ENCODE assay signal across 18 cellular contexts in genomic region chr7:107860981-107861652, GRCh38. TPM values are rescaled to one million over a fixed set of nuclear protein-coding genes. Genes with fewer than 3 reads are reported as not detected.
DNase-seq lines count a peak whose midpoint lies in the region; ATAC-seq and TF ChIP-seq lines count a peak whose summit lies in the region.
"Had no signal": no experiment of that assay in that cellular context is flagged by ENCODE, and none has a peak within 500 bp of the region (broad histone marks: within the 10 kb centered on the region; RNA-seq: fewer than 3 reads in every experiment).

No MANE protein-coding gene starts in this region.

- no peak for TF ChIP-seq CTCF in astrocyte of the spinal cord (IDR thresholded peaks at IDR 0.05; ENCODE audit: low read depth, low read length)

- no peak overlapping the region for H3K4me3 Mint-ChIP-seq in stimulated activated effector memory CD8-positive, alpha-beta T cell treated with anti-CD3 and anti-CD28 coated beads, Interleukin-12 subunit alpha, Interleukin-12 subunit beta, amount 100 ng/mL, for 72 hours
- H3K4me3 Mint-ChIP-seq in immature natural killer cell: no peak overlapping the region
- no peak overlapping the region for H3K4me3 Mint-ChIP-seq in stimulated activated memory B cell treated with anti-CD40 and anti-IgM and Interleukin-4, amounts not matched to agents 10 μg/mL and 1 μg/mL and 100 μg/mL, for 72 hours
- H3K4me3 Mint-ChIP-seq: T-helper 1 cell treated with Interleukin-12 subunit alpha and Interleukin-12 subunit beta and Interleukin-4 antibody, amounts not matched to agents 30 μg/mL and 1 μg/mL, for 36 hours had no signal

- in situ Hi-C loops in astrocyte of the spinal cord (cut with HindIII; ENCODE audit: low sequenced_read_pairs): no loop called here

- no peak overlapping the region for H3K4me3 ChIP-seq in astrocyte of the spinal cord (ENCODE audit: low read depth, low read length)
- H3K4me3 ChIP-seq: smooth muscle cell had no signal

- H3K9me3 Mint-ChIP-seq in stimulated activated effector memory CD8-positive, alpha-beta T cell treated with anti-CD3 and anti-CD28 coated beads, Interleukin-12 subunit alpha, Interleukin-12 subunit beta, amount 100 ng/mL, for 72 hours: no peaks in the 10 kb centered on the region
- H3K9me3 Mint-ChIP-seq in immature natural killer cell: no peaks in the 10 kb centered on the region
- no peaks in the 10 kb centered on the region for H3K9me3 Mint-ChIP-seq in stimulated activated memory B cell treated with anti-CD40 and anti-IgM and Interleukin-4, amounts not matched to agents 10 μg/mL and 1 μg/mL and 100 μg/mL, for 72 hours
- H3K9me3 Mint-ChIP-seq: activated T-helper 2 cell treated with anti-CD3 and anti-CD28 coated beads, Interferon-gamma antibody, Interleukin-2, Interleukin-4, amounts not matched to agents 10 μg/mL and 5 μg/mL and 100 μg/mL, durations not matched to agents 14 hours and 24 hours and 36 hours; T-helper 1 cell treated with Interleukin-12 subunit alpha and Interleukin-12 subunit beta and Interleukin-4 antibody, amounts not matched to agents 30 μg/mL and 1 μg/mL, for 36 hours had no signal

- H3K4me1 Mint-ChIP-seq in stimulated activated effector memory CD8-positive, alpha-beta T cell treated with anti-CD3 and anti-CD28 coated beads, Interleukin-12 subunit alpha, Interleukin-12 subunit beta, amount 100 ng/mL, for 72 hours: peaks cover 69% of the 10 kb centered on the region
- H3K4me1 Mint-ChIP-seq in immature natural killer cell: peaks cover 36 to 46% of the 10 kb centered on the region in 2 donors
- peaks cover 5% of the 10 kb centered on the region for H3K4me1 Mint-ChIP-seq in stimulated activated memory B cell treated with anti-CD40 and anti-IgM and Interleukin-4, amounts not matched to agents 10 μg/mL and 1 μg/mL and 100 μg/mL, for 72 hours

- peak overlapping the region; percentile 29 for H3K27ac Mint-ChIP-seq in stimulated activated effector memory CD8-positive, alpha-beta T cell treated with anti-CD3 and anti-CD28 coated beads, Interleukin-12 subunit alpha, Interleukin-12 subunit beta, amount 100 ng/mL, for 72 hours
- H3K27ac Mint-ChIP-seq in immature natural killer cell: peak overlapping the region in 2 of 6 donors; percentile 8 to 19
- no peak overlapping the region for H3K27ac Mint-ChIP-seq in stimulated activated memory B cell treated with anti-CD40 and anti-IgM and Interleukin-4, amounts not matched to agents 10 μg/mL and 1 μg/mL and 100 μg/mL, for 72 hours
- H3K27ac Mint-ChIP-seq: activated T-helper 2 cell treated with anti-CD3 and anti-CD28 coated beads, Interferon-gamma antibody, Interleukin-2, Interleukin-4, amounts not matched to agents 10 μg/mL and 5 μg/mL and 100 μg/mL, durations not matched to agents 14 hours and 24 hours and 36 hours; T-helper 1 cell treated with Interleukin-12 subunit alpha and Interleukin-12 subunit beta and Interleukin-4 antibody, amounts not matched to agents 30 μg/mL and 1 μg/mL, for 36 hours had no signal

- no peaks in the 10 kb centered on the region for H3K27me3 Mint-ChIP-seq in immature natural killer cell (ENCODE audit: low read depth in 3 of 3)
- H3K27me3 Mint-ChIP-seq in stimulated activated memory B cell treated with anti-CD40 and anti-IgM and Interleukin-4, amounts not matched to agents 10 μg/mL and 1 μg/mL and 100 μg/mL, for 72 hours: no peaks in the 10 kb centered on the region

- H3K36me3 Mint-ChIP-seq in stimulated activated effector memory CD8-positive, alpha-beta T cell treated with anti-CD3 and anti-CD28 coated beads, Interleukin-12 subunit alpha, Interleukin-12 subunit beta, amount 100 ng/mL, for 72 hours: peaks cover 6% of the 10 kb centered on the region
- peaks cover 0 to 7% (median 3%) of the 10 kb centered on the region in 3 donors for H3K36me3 Mint-ChIP-seq in immature natural killer cell
- no peaks in the 10 kb centered on the region for H3K36me3 Mint-ChIP-seq in stimulated activated memory B cell treated with anti-CD40 and anti-IgM and Interleukin-4, amounts not matched to agents 10 μg/mL and 1 μg/mL and 100 μg/mL, for 72 hours

- no peak for ATAC-seq in stimulated activated effector memory CD8-positive, alpha-beta T cell treated with anti-CD3 and anti-CD28 coated beads, Interleukin-12 subunit alpha, Interleukin-12 subunit beta, amount 100 ng/mL, for 72 hours
- ATAC-seq in stimulated activated memory B cell treated with anti-CD40 and anti-IgM and Interleukin-4, amounts not matched to agents 10 μg/mL and 1 μg/mL and 100 μg/mL, for 72 hours: no peak
- ATAC-seq in HG02763 (IDR thresholded peaks at IDR 0.05; ENCODE audit: unreplicated experiment): no peak
- ATAC-seq: foreskin keratinocyte had no signal

- peak; percentile 14 for DNase-seq in NCI-H1092 treated with DMSO at 0.1 percent for 48 hours (lab: John Stamatoyannopoulos, UW)
- no peak for DNase-seq in NCI-H1092 (lab: John Stamatoyannopoulos, UW)
- DNase-seq in astrocyte of the spinal cord (ENCODE audit: low read depth, low spot score): peak; percentile 47
- peak; percentile 72 for DNase-seq in kidney glomerular epithelial cell (lab: John Stamatoyannopoulos, UW)
- DNase-seq in stimulated activated effector memory CD8-positive, alpha-beta T cell treated with anti-CD3 and anti-CD28 coated beads, Interleukin-12 subunit alpha, Interleukin-12 subunit beta, amount 100 ng/mL, for 72 hours (ENCODE audit: low spot score in 2 of 2): no peak
- no peak for DNase-seq in immature natural killer cell
- DNase-seq: DMS79, HCEC 1CT, Kasumi-1, NCI-H1436, Right ventricle myocardium superior, trophoblast cell had no signal

RNA-seq across cellular contexts. Expression of gene DLD, which starts 29.9 kb away (rescaled TPM):
- polyA plus RNA-seq in immature natural killer cell: 100 to 1,000 TPM in 1 of 3 donors, 10 to 100 TPM in 2; 52.2 to 102 (median 61.8) TPM

RNA-seq across cellular contexts. Expression of gene SLC26A3, which starts 58.1 kb away (rescaled TPM):
- polyA plus RNA-seq in immature natural killer cell: not detected
- polyA plus RNA-seq: foreskin keratinocyte, smooth muscle cell had no signal

Comparison
In these comparisons a context has a peak if more than half of its experiments do, and no peak if none do; other contexts are left out.
1. DNase-seq: peak in NCI-H1092 treated with DMSO at 0.1 percent for 48 hours (single experiment), astrocyte of the spinal cord (single experiment) and kidney glomerular epithelial cell (single experiment); none in NCI-H1092 (single experiment), stimulated activated effector memory CD8-positive, alpha-beta T cell treated with anti-CD3 and anti-CD28 coated beads, Interleukin-12 subunit alpha, Interleukin-12 subunit beta, amount 100 ng/mL, for 72 hours (0 of 2) and immature natural killer cell (0 of 3).